In genomic region chr12:219891-220352, GRCh38 we compare ENCODE assay signal across 8 cellular contexts. TPM values are rescaled to one million over a fixed set of nuclear protein-coding genes. Genes with fewer than 3 reads are reported as not detected.
DNase-seq lines count a peak whose midpoint lies in the region; ATAC-seq, FAIRE-seq and TF ChIP-seq lines count a peak whose summit lies in the region.

No MANE protein-coding gene starts in this region.

- ATAC-seq in GM19043 (IDR thresholded peaks at IDR 0.05; ENCODE audit: low read depth, unreplicated experiment) (peak; percentile 61), SK-N-SH treated with all-trans-retinoic acid at 6 μM for 48 hours (peak; percentile 97)

- peaks cover 31% of the 10 kb centered on the region for H3K27me3 Mint-ChIP-seq in astrocyte (ENCODE audit: low read depth, unreplicated experiment)

- H3K36me3 ChIP-seq in MG63 = no peaks in the 10 kb centered on the region
- H3K36me3 ChIP-seq in astrocyte (ENCODE audit: insufficient read depth, low read length) = no peaks in the 10 kb centered on the region
- H3K36me3 ChIP-seq in vagina = no peaks in the 10 kb centered on the region

- no peaks in the 10 kb centered on the region for H3K4me1 Mint-ChIP-seq in astrocyte (ENCODE audit: low read depth, unreplicated experiment)

- FAIRE-seq in astrocyte (lab: Jason Lieb, UNC) = no peak

- no peaks in the 10 kb centered on the region for H3K79me2 ChIP-seq in astrocyte (ENCODE audit: insufficient read depth, low read length)

- H3K9me3 ChIP-seq in MG63 = no peaks in the 10 kb centered on the region
- no peaks in the 10 kb centered on the region for H3K9me3 ChIP-seq in astrocyte (ENCODE audit: insufficient read depth, low read depth, low read length)
- H3K9me3 ChIP-seq in vagina = no peaks in the 10 kb centered on the region

- H3K4me2 ChIP-seq in astrocyte (ENCODE audit: low read length) = no peak overlapping the region

- no peak for TF ChIP-seq POLR2A in vagina (IDR thresholded peaks at IDR 0.05)

- no peak overlapping the region for H3K27ac Mint-ChIP-seq in astrocyte (ENCODE audit: unreplicated experiment)

- peaks cover 5% of the 10 kb centered on the region for H3K36me3 Mint-ChIP-seq in astrocyte (ENCODE audit: low read depth, unreplicated experiment)

- no peaks in the 10 kb centered on the region for H4K20me1 ChIP-seq in astrocyte (ENCODE audit: insufficient read depth, low read length)

- TF ChIP-seq CTCF in astrocyte (IDR thresholded peaks at IDR 0.05; ENCODE audit: insufficient read depth, low read depth, low read length) = peak; percentile 47
- TF ChIP-seq CTCF in vagina (IDR thresholded peaks at IDR 0.05) = peak in 1 of 3 experiments; percentile 24

- no peak overlapping the region for H3K9ac ChIP-seq in astrocyte (ENCODE audit: low read length)

- intact Hi-C loops in vagina (cut with DNase I) = no loop called here

- H3K27me3 ChIP-seq in MG63 = no peaks in the 10 kb centered on the region
- H3K27me3 ChIP-seq in astrocyte (ENCODE audit: insufficient read depth, low read length) = peaks cover 11% of the 10 kb centered on the region
- H3K27me3 ChIP-seq in vagina = no peaks in the 10 kb centered on the region

- H3K4me1 ChIP-seq in astrocyte (ENCODE audit: insufficient read depth, low read length) (no peaks in the 10 kb centered on the region), vagina (no peaks in the 10 kb centered on the region)

- no peak overlapping the region for H3K4me3 Mint-ChIP-seq in astrocyte (ENCODE audit: unreplicated experiment)

- DNase-seq in Ammon's horn (ENCODE audit: low spot score) (peak; percentile 80), MG63 (peak; percentile 76), astrocyte (ENCODE audit: low read depth) (peak; percentile 3), iPS-NIHi7 (ENCODE audit: extremely low spot score) (peak; percentile 95), vagina (ENCODE audit: extremely low spot score in 2 of 2) (no peak)
- peak; percentile 68 to 69 for DNase-seq in stimulated activated CD4-positive, alpha-beta T cell treated with anti-CD3 and anti-CD28 coated beads, Interleukin-15, amount 100 ng/mL, for 48 hours (ENCODE audit: low read depth in 2 of 2)

- peaks cover 6% of the 10 kb centered on the region for H3K9me3 Mint-ChIP-seq in astrocyte (ENCODE audit: unreplicated experiment)

- H3K27ac ChIP-seq in astrocyte (ENCODE audit: low read depth, low read length) = no peak overlapping the region
- no peak overlapping the region for H3K27ac ChIP-seq in vagina

- H3K4me3 ChIP-seq in MG63 (no peak overlapping the region), astrocyte (ENCODE audit: insufficient read depth, low read depth, low read length) (no peak overlapping the region), vagina (no peak overlapping the region)

- no peak overlapping the region for H2AFZ ChIP-seq in astrocyte (ENCODE audit: low read depth, low read length)

TF ChIP-seq in SK-N-SH treated with all-trans-retinoic acid at 6 μM for 48 hours, 23 proteins besides CTCF, POLR2A, EP300 and RAD21:
- no peak for TF ChIP-seq ZNF565 (CRISPR knock-in tag; conservative IDR thresholded peaks at IDR 0.05; ENCODE audit: low read depth)
- TF ChIP-seq ESRRG (CRISPR knock-in tag; IDR thresholded peaks at IDR 0.05) = no peak
- TF ChIP-seq ZC3H10 (CRISPR knock-in tag; IDR thresholded peaks at IDR 0.05) = no peak
- no peak for TF ChIP-seq TCF4 (CRISPR knock-in tag; IDR thresholded peaks at IDR 0.05; ENCODE audit: borderline replicate concordance)
- TF ChIP-seq TSHZ2 (CRISPR knock-in tag; IDR thresholded peaks at IDR 0.05) = no peak
- TF ChIP-seq TOX (CRISPR knock-in tag; IDR thresholded peaks at IDR 0.05; ENCODE audit: borderline replicate concordance) = no peak
- TF ChIP-seq CSRNP3 (CRISPR knock-in tag; IDR thresholded peaks at IDR 0.05) = no peak
- TF ChIP-seq ISL1 (CRISPR knock-in tag; IDR thresholded peaks at IDR 0.05) = no peak
- TF ChIP-seq POU6F1 (CRISPR knock-in tag; IDR thresholded peaks at IDR 0.05; ENCODE audit: borderline replicate concordance, low read depth) = no peak
- no peak for TF ChIP-seq ZFP3 (CRISPR knock-in tag; IDR thresholded peaks at IDR 0.05)

RNA-seq across cellular contexts. Expression of gene SLC6A12, which starts 6.0 kb away (rescaled TPM):
- not detected in 2 replicates for total RNA-seq in MG63 (2014; rRNA removed; shearing (Covaris generic); ENCODE audit: low replicate concordance)
- 2.6 and 3.0 TPM in 2 replicates for total RNA-seq in astrocyte
- total RNA-seq in vagina = not detected

RNA-seq across cellular contexts. Expression of gene SLC6A13, which starts 42.7 kb away (rescaled TPM):
- not detected in 2 replicates for total RNA-seq in MG63 (2014; rRNA removed; shearing (Covaris generic); ENCODE audit: low replicate concordance)
- total RNA-seq in astrocyte = 2.4 and 2.6 TPM in 2 replicates
- not detected for total RNA-seq in vagina

Comparison
In these comparisons a context has a peak if more than half of its experiments do, and no peak if none do; other contexts are left out.
1. DNase-seq: peak in Ammon's horn (single experiment), MG63 (single experiment), astrocyte (single experiment), iPS-NIHi7 (single experiment) and stimulated activated CD4-positive, alpha-beta T cell treated with anti-CD3 and anti-CD28 coated beads, Interleukin-15, amount 100 ng/mL, for 48 hours (2 of 2); none in vagina (0 of 2).